ENCODE assay signal across 8 cellular contexts in the genomic region with DNA sequence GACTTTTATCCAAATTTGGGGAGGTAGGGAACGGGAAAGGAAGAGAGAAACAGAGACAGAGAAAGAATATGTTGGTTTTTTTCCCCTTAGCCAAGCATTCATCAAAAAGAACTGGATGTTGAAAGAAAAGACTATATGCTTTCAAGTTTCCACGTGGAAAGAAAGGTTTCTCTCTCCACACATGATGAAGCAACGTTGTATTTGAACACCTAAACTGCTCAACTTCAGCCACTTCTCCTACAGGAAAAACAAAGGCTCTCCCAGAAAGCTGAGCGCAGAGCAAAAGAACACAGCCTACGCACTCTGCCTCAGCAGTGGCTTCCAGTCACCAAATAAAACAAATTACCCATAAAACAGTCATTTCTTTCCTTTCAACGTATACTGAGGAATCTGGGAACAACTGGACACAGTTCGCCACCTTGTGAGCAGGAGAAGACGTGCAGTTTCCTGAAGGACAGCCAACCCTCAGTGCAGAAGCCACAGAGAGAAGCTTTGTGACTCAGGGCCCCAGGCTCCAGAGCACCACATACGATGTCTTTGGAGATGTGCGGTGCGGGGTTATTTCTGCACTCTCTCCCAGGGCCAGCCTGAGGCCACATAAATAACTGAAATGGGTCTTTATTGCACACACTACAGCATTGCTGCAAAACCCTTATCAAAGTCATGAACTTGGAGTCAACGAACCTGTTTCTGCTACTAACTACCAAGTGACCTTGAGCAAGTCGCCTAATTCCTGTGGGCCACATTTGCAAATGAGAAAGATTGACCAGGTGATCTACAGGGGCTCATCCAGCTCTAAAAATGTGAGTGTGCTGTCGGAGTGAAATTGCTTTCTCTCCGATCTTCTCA. TPM values are rescaled to one million over a fixed set of nuclear protein-coding genes. Genes with fewer than 3 reads are reported as not detected.
DNase-seq lines count a peak whose midpoint lies in the region; ATAC-seq and TF ChIP-seq lines count a peak whose summit lies in the region.
"Had no signal": no experiment of that assay in that cellular context is flagged by ENCODE, and none has a peak within 500 bp of the region (broad histone marks: within the 10 kb centered on the region; RNA-seq: fewer than 3 reads in every experiment).

No MANE protein-coding gene starts in this region.

- CTCF ChIA-PET in CD4-positive, alpha-beta memory T cell (lab: Charles Lee; ENCODE audit: partially characterized antibody) = interaction anchor here (1.0 kb wide), 1 partner anchor 23 kb away, joined by 3 read pairs; no protein-coding TSS in a partner anchor

- H3K4me1 ChIP-seq in breast epithelium = no peaks in the 10 kb centered on the region
- no peaks in the 10 kb centered on the region for H3K4me1 ChIP-seq in CD4-positive, alpha-beta memory T cell (ENCODE audit: insufficient read depth, low read length)

- intact Hi-C loops in breast epithelium (cut with DNase I; ENCODE audit: low total_unique reads) = no loop called here
- intact Hi-C loops in CD4-positive, alpha-beta memory T cell (cut with micrococcal nuclease) = no loop called here

- TF ChIP-seq CTCF in breast epithelium (IDR thresholded peaks at IDR 0.05) = peak in 2 of 3 donors; percentile 26 to 31

- ATAC-seq in HG03432 (IDR thresholded peaks at IDR 0.05; ENCODE audit: unreplicated experiment) = peak; percentile 95

- peaks cover 0 to 7% of the 10 kb centered on the region in 2 donors for H3K27me3 ChIP-seq in breast epithelium
- no peaks in the 10 kb centered on the region for H3K27me3 ChIP-seq in CD4-positive, alpha-beta memory T cell (ENCODE audit: insufficient read depth, low read length)

- POLR2A ChIA-PET in CD4-positive, alpha-beta memory T cell (lab: Charles Lee; ENCODE audit: partially characterized antibody) = no interaction called here

- DNase-seq in EL = peak; percentile 70
- peak; percentile 24 for DNase-seq in GM19238 (ENCODE audit: insufficient read length, low spot score)
- peak; percentile 14 for DNase-seq in NCI-H82 treated with DMSO at 0.1 percent for 48 hours (lab: John Stamatoyannopoulos, UW; ENCODE audit: unreplicated experiment)
- DNase-seq in breast epithelium (ENCODE audit: low spot score in 2 of 2) = no peak
- DNase-seq in mucosa of gallbladder (ENCODE audit: low spot score) = peak; percentile 23
- DNase-seq in CD4-positive, alpha-beta memory T cell = no peak

- H3K27ac Mint-ChIP-seq in CD4-positive, alpha-beta memory T cell = no peak overlapping the region
- H3K27ac Mint-ChIP-seq: dendritic cell treated with granulocyte-macrophage colony-stimulating factor and Interleukin-4, amounts not matched to agents 40 ng/mL and 50 ng/mL, for 4 days had no signal

- no peaks in the 10 kb centered on the region for H3K36me3 Mint-ChIP-seq in CD4-positive, alpha-beta memory T cell

- H3K36me3 ChIP-seq in breast epithelium = no peaks in the 10 kb centered on the region
- H3K36me3 ChIP-seq in CD4-positive, alpha-beta memory T cell (ENCODE audit: insufficient read depth, low read length) = no peaks in the 10 kb centered on the region

- H3K27ac ChIP-seq in breast epithelium = no peak overlapping the region
- no peak overlapping the region for H3K27ac ChIP-seq in CD4-positive, alpha-beta memory T cell (ENCODE audit: low read depth, low read length)

- no peak for TF ChIP-seq POLR2A in breast epithelium (IDR thresholded peaks at IDR 0.05)

- H3K27me3 Mint-ChIP-seq in CD4-positive, alpha-beta memory T cell = peaks cover 7 to 13% of the 10 kb centered on the region in 2 donors

- no peaks in the 10 kb centered on the region for H3K9me3 Mint-ChIP-seq in CD4-positive, alpha-beta memory T cell
- H3K9me3 Mint-ChIP-seq: dendritic cell treated with granulocyte-macrophage colony-stimulating factor and Interleukin-4, amounts not matched to agents 40 ng/mL and 50 ng/mL, for 4 days had no signal

- no peak overlapping the region for H3K4me3 Mint-ChIP-seq in CD4-positive, alpha-beta memory T cell
- H3K4me3 Mint-ChIP-seq: dendritic cell treated with granulocyte-macrophage colony-stimulating factor and Interleukin-4, amounts not matched to agents 40 ng/mL and 50 ng/mL, for 4 days had no signal

- H3K9me3 ChIP-seq in breast epithelium = no peaks in the 10 kb centered on the region
- H3K9me3 ChIP-seq in CD4-positive, alpha-beta memory T cell (ENCODE audit: control insufficient read depth in 1 of 2, low read length in 2 of 2) = no peaks in the 10 kb centered on the region

- H3K4me1 Mint-ChIP-seq in CD4-positive, alpha-beta memory T cell = no peaks in the 10 kb centered on the region

- no peak overlapping the region for H3K4me3 ChIP-seq in breast epithelium
- H3K4me3 ChIP-seq in CD4-positive, alpha-beta memory T cell (ENCODE audit: low read length in 2 of 2) = no peak overlapping the region

RNA-seq across cellular contexts. Expression of a gene that starts 10.1 kb away (rescaled TPM):
- not detected for total RNA-seq in breast epithelium
- not detected for total RNA-seq in mucosa of gallbladder
- total RNA-seq in CD4-positive, alpha-beta memory T cell = not detected
- not detected for polyA plus RNA-seq in CD4-positive, alpha-beta memory T cell

RNA-seq across cellular contexts. Expression of a gene that starts 48.0 kb away (rescaled TPM):
- not detected for total RNA-seq in breast epithelium
- total RNA-seq in mucosa of gallbladder = not detected
- total RNA-seq in CD4-positive, alpha-beta memory T cell = not detected
- under 1 TPM; 0.13 to 0.16 TPM for polyA plus RNA-seq in CD4-positive, alpha-beta memory T cell

RNA-seq across cellular contexts. Expression of a gene that starts 50.3 kb away (rescaled TPM):
- total RNA-seq in breast epithelium (10 to 100 TPM; 31.2 to 44.5 (median 43.3) TPM), mucosa of gallbladder (32.2 TPM)
- total RNA-seq in CD4-positive, alpha-beta memory T cell = 10 to 100 TPM; 48.6 to 54.2 TPM
- 10 to 100 TPM; 46.2 to 58.1 TPM for polyA plus RNA-seq in CD4-positive, alpha-beta memory T cell

Comparison
In these comparisons a context has a peak if more than half of its experiments do, and no peak if none do; other contexts are left out.
1. DNase-seq: peak in EL (single experiment), GM19238 (single experiment), NCI-H82 treated with DMSO at 0.1 percent for 48 hours (single experiment) and mucosa of gallbladder (single experiment); none in breast epithelium (0 of 2) and CD4-positive, alpha-beta memory T cell (0 of 5).